24 cellular contexts compared by ENCODE assay signal in the genomic region with DNA sequence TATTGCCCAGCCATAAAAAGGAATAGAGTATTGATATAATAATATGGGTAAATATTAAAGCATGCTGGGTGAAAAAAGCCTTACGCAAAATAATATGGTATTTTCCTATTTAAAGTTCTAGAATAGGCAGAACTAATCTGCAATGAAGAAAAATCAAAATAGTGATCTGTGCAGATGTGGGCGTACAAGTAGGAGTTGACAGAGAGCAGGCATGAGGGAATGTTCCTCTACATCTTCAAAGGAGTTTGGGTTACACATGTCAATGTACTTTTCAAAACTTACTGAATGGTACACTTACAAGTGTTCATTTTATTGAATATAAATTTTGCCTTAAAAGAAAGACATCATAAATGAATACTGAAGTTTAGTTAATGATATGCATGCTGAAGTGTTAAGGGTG.
"Had no signal": no experiment of that assay in that cellular context is flagged by ENCODE, and none has a peak within 500 bp of the region (broad histone marks: within the 10 kb centered on the region; RNA-seq: fewer than 3 reads in every experiment).

No MANE protein-coding gene starts in this region.

- DNase-seq: colonic mucosa; cortex of kidney; dermis blood vessel endothelial cell; dorsolateral prefrontal cortex; effector CD4-positive, alpha-beta T cell; effector CD8-positive, alpha-beta T cell; effector memory CD4-positive, alpha-beta T cell; effector memory CD8-positive, alpha-beta T cell; endodermal cell; erythroblast; esophagus squamous epithelium; foreskin fibroblast; foreskin keratinocyte; foreskin melanocyte; gastrocnemius medialis; glutamatergic neuron; heart left ventricle; heart right ventricle had no signal

- FAIRE-seq: colon, endometrium, endothelial cell of umbilical vein, frontal cortex had no signal

- ATAC-seq: effector memory CD8-positive, alpha-beta T cell; esophagus mucosa; foreskin keratinocyte; gastrocnemius medialis; gastroesophageal sphincter; heart left ventricle; heart right ventricle had no signal
